22 cellular contexts compared by ENCODE assay signal in genomic region chr11:64069401-64070300, GRCh38. TPM values are rescaled to one million over a fixed set of nuclear protein-coding genes. Genes with fewer than 3 reads are reported as not detected.
"Had no signal": no experiment of that assay in that cellular context is flagged by ENCODE, and none has a peak within 500 bp of the region (broad histone marks: within the 10 kb centered on the region; RNA-seq: fewer than 3 reads in every experiment).

No MANE protein-coding gene starts in this region.

- H3K9me3 ChIP-seq: heart right ventricle, lower lobe of right lung, ovary, prostate gland, testis, uterus had no signal

- H3K4me3 Mint-ChIP-seq: activated CD8-positive, alpha-beta T cell treated with anti-CD3 and anti-CD28 coated beads, Interleukin-2, amount 10 ng/mL, durations not matched to agents 7 days and 5 days; activated naive CD8-positive, alpha-beta T cell treated with anti-CD3 and anti-CD28 coated beads, Interleukin-2, amount 10 ng/mL, durations not matched to agents 7 days and 5 days; dendritic cell treated with granulocyte-macrophage colony-stimulating factor and Interleukin-4, amounts not matched to agents 40 ng/mL and 50 ng/mL, for 4 days; naive B cell had no signal

- H3K4me1 ChIP-seq: lower lobe of right lung, prostate gland, testis had no signal

- ATAC-seq: activated CD8-positive, alpha-beta T cell treated with anti-CD3 and anti-CD28 coated beads, Interleukin-2, amount 10 ng/mL, durations not matched to agents 7 days and 5 days; left lobe of liver; lower lobe of right lung had no signal

- DNase-seq: activated CD4-positive, alpha-beta T cell treated with anti-CD3 and anti-CD28 coated beads for 1 hour; activated CD4-positive, alpha-beta T cell treated with anti-CD3 and anti-CD28 coated beads, Interleukin-2, amount 50 U/mL, for 1 hour; activated CD8-positive, alpha-beta T cell treated with anti-CD3 and anti-CD28 coated beads, Interleukin-2, amount 10 ng/mL, durations not matched to agents 7 days and 5 days; activated naive CD8-positive, alpha-beta T cell treated with anti-CD3 and anti-CD28 coated beads, Interleukin-2, amount 10 ng/mL, durations not matched to agents 7 days and 5 days; activated T-cell treated with anti-CD3 and anti-CD28 coated beads, Interleukin-2, amount 50 U/mL, for 1 hour; amniotic stem cell; effector CD4-positive, alpha-beta T cell; erythroblast; foreskin fibroblast; heart right ventricle; lower lobe of right lung; naive B cell; ovary; stimulated activated CD4-positive, alpha-beta T cell treated with anti-CD3 and anti-CD28 coated beads, Interleukin-4, amount 100 ng/mL, for 24 hours; testis; trophoblast cell; uterus had no signal

- H3K27ac ChIP-seq: cardiac muscle cell, heart right ventricle, lower lobe of right lung, ovary, prostate gland, testis, uterus had no signal

- H3K27ac Mint-ChIP-seq: activated CD8-positive, alpha-beta T cell treated with anti-CD3 and anti-CD28 coated beads, Interleukin-2, amount 10 ng/mL, durations not matched to agents 7 days and 5 days; activated naive CD8-positive, alpha-beta T cell treated with anti-CD3 and anti-CD28 coated beads, Interleukin-2, amount 10 ng/mL, durations not matched to agents 7 days and 5 days; dendritic cell treated with granulocyte-macrophage colony-stimulating factor and Interleukin-4, amounts not matched to agents 40 ng/mL and 50 ng/mL, for 4 days; naive B cell had no signal

- H3K27me3 ChIP-seq: cardiac muscle cell, heart right ventricle, ovary, testis, uterus had no signal

- H3K4me3 ChIP-seq: cardiac muscle cell, heart right ventricle, lower lobe of right lung, ovary, prostate gland, testis, uterus had no signal

- H3K9me3 Mint-ChIP-seq: activated naive CD8-positive, alpha-beta T cell treated with anti-CD3 and anti-CD28 coated beads, Interleukin-2, amount 10 ng/mL, durations not matched to agents 7 days and 5 days; dendritic cell treated with granulocyte-macrophage colony-stimulating factor and Interleukin-4, amounts not matched to agents 40 ng/mL and 50 ng/mL, for 4 days; naive B cell had no signal

- H3K36me3 Mint-ChIP-seq: activated naive CD8-positive, alpha-beta T cell treated with anti-CD3 and anti-CD28 coated beads, Interleukin-2, amount 10 ng/mL, durations not matched to agents 7 days and 5 days; naive B cell had no signal

- H3K36me3 ChIP-seq: cardiac muscle cell, heart right ventricle, lower lobe of right lung, ovary, prostate gland, uterus had no signal

RNA-seq across cellular contexts. Expression of gene FLRT1, which starts 33.9 kb away (rescaled TPM):
- total RNA-seq: activated CD8-positive, alpha-beta T cell treated with anti-CD3 and anti-CD28 coated beads, Interleukin-2, amount 10 ng/mL, durations not matched to agents 7 days and 5 days; activated naive CD8-positive, alpha-beta T cell treated with anti-CD3 and anti-CD28 coated beads, Interleukin-2, amount 10 ng/mL, durations not matched to agents 7 days and 5 days; left lobe of liver; lower lobe of right lung; T-helper 2 cell treated with Interferon-gamma antibody and Interleukin-4, amounts not matched to agents 100 ng/mL and 5 ng/mL, for 36 hours had no signal
